Comparison of ENCODE assay signal across 1 cellular context in the genomic region with DNA sequence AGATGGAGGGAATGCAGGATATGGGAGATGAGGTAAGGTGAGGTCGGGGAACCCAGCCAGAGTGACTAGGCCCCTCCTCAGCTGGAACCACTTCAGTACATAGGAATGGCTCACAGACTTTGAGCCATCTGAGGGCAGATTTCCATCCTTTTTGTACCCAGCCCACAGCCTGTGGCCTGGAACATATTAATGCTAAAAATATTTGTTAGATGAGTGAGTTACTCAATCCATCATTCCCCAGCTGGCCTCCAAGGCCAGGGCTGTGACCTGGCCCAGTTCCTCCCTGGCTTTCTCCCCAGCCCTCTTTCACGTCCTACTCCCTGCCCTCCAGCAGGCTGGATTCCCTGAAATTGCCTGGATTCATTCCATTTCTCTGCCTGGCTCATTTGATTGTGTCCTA.
TF ChIP-seq lines count a peak whose summit lies in the region.

No MANE protein-coding gene starts in this region.

TF ChIP-seq in H1, 55 proteins besides CTCF, POLR2A, EP300 and RAD21:
- TF ChIP-seq NRF1 (IDR thresholded peaks at IDR 0.05; ENCODE audit: low read depth, low read length) (no peak), SIX5 (IDR thresholded peaks at IDR 0.05; ENCODE audit: low read depth, low read length) (no peak), JUN (IDR thresholded peaks at IDR 0.05; ENCODE audit: low read depth, low read length) (no peak), CTBP2 (IDR thresholded peaks at IDR 0.05; ENCODE audit: borderline replicate concordance, insufficient read depth, insufficient read length, low read length) (no peak), SP1 (IDR thresholded peaks at IDR 0.05; ENCODE audit: low read depth, low read length) (no peak), TAF1 (IDR thresholded peaks at IDR 0.05; ENCODE audit: low read depth, low read length) (no peak), KDM5A (IDR thresholded peaks at IDR 0.05; ENCODE audit: low read length) (no peak)
- TF ChIP-seq, protein P1, sequence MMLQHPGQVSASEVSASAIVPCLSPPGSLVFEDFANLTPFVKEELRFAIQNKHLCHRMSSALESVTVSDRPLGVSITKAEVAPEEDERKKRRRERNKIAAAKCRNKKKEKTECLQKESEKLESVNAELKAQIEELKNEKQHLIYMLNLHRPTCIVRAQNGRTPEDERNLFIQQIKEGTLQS (IDR thresholded peaks at IDR 0.05; ENCODE audit: insufficient read depth, low read depth, low read length), result no peak
TF ChIP-seq in H1: peak in this region for 0.
